13 cellular contexts compared by ENCODE assay signal in the genomic region with DNA sequence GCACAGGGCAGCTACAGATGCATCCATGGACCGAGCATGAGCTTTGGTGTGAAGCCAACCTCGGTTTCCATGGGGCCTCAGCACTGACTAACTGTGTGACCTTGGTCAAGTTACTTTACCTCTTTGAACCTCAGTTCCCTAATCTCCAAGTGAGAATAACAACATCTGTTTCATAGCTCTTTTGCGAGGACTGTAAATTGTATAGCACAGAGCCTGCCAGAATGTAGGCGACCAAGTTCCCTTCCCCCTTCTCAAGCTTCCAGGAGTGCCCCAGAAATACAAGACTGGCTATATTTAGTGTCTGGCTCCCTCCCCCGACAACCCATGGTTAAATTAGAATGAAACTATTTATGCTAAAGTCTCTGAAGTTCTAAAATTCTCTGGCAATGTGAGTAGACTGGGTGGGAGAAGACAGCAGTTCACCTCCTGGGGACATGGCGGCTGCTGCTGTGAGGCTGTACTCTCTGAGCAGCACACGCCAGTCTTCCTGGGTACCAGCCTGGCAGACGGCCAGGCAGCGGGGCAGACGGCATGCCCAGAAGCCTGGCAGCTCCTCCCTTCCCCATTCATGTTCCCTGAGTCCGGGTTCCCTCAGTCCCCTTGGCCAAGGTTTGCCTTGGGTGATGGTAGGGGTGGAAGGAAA. TPM values are rescaled to one million over a fixed set of nuclear protein-coding genes. Genes with fewer than 3 reads are reported as not detected.
A peak's percentile ranks its signal among the peaks of the same experiment; 100 is the strongest.
DNase-seq lines count a peak whose midpoint lies in the region; ATAC-seq, FAIRE-seq and TF ChIP-seq lines count a peak whose summit lies in the region.
"Had no signal": no experiment of that assay in that cellular context is flagged by ENCODE, and none has a peak within 500 bp of the region (broad histone marks: within the 10 kb centered on the region; RNA-seq: fewer than 3 reads in every experiment).

No MANE protein-coding gene starts in this region.

- ATAC-seq in body of pancreas (peak; percentile 49), GM19324 (IDR thresholded peaks at IDR 0.05; ENCODE audit: low FRiP score, unreplicated experiment) (no peak)
- ATAC-seq: activated T-cell treated with anti-CD3 and anti-CD28 coated beads, Interleukin-2, amount 50 U/mL, for 4 hours; stimulated activated memory B cell treated with anti-CD40 and anti-IgM and Interleukin-4, amounts not matched to agents 10 μg/mL and 1 μg/mL and 100 μg/mL, for 72 hours had no signal

- H3K27me3 ChIP-seq in A673 (replicated peaks; ENCODE audit: insufficient read depth, low read depth, low read length, poor library complexity), result no peaks in the 10 kb centered on the region
- H3K27me3 ChIP-seq in body of pancreas, result no peaks in the 10 kb centered on the region

- in situ Hi-C loops in KBM-7 (cut with MboI; ENCODE audit: low pct_unique_long_range_greater_than_20kb, low sequenced_read_pairs), result no loop called here

- no peak for FAIRE-seq in H54 (lab: Jason Lieb, UNC)
- FAIRE-seq: frontal cortex had no signal

- no peaks in the 10 kb centered on the region for H3K9me3 Mint-ChIP-seq in mesothelial cell of epicardium
- H3K9me3 Mint-ChIP-seq: activated T-cell treated with anti-CD3 and anti-CD28 coated beads, Interleukin-2, amount 50 U/mL, for 4 hours; stimulated activated memory B cell treated with anti-CD40 and anti-IgM and Interleukin-4, amounts not matched to agents 10 μg/mL and 1 μg/mL and 100 μg/mL, for 72 hours had no signal

- H3K36me3 Mint-ChIP-seq in mesothelial cell of epicardium, result no peaks in the 10 kb centered on the region
- H3K36me3 Mint-ChIP-seq: stimulated activated memory B cell treated with anti-CD40 and anti-IgM and Interleukin-4, amounts not matched to agents 10 μg/mL and 1 μg/mL and 100 μg/mL, for 72 hours had no signal

- DNase-seq in A673 (ENCODE audit: low spot score) (peak; percentile 23), KBM-7 (peak; percentile 23), body of pancreas (peak; percentile 55 to 83 (median 74)), mesothelial cell of epicardium (ENCODE audit: low spot score in 2 of 2, unreplicated experiment in 2 of 2) (no peak), H54 (ENCODE audit: insufficient read length, low spot score) (no peak), kidney tubule cell (ENCODE audit: low spot score) (no peak), NCI-H187 treated with DMSO at 0.1 percent for 48 hours (lab: John Stamatoyannopoulos, UW) (no peak)
- DNase-seq: activated T-cell treated with anti-CD3 and anti-CD28 coated beads, Interleukin-2, amount 50 U/mL, for 4 hours; stimulated activated CD4-positive, alpha-beta T cell treated with anti-CD3 and anti-CD28 coated beads, Interleukin-12 subunit alpha, Interleukin-12 subunit beta, amount 100 ng/mL, for 4 hours; T-helper 9 cell had no signal

- H3K27ac ChIP-seq in A673 (ENCODE audit: low read depth, low read length, poor library complexity, severe bottlenecking), result no peak overlapping the region
- H3K27ac ChIP-seq in body of pancreas, result peak overlapping the region; percentile 78 to 92 (median 88)

- TF ChIP-seq POLR2A in body of pancreas (IDR thresholded peaks at IDR 0.05) (peak in 1 of 3 donors; percentile 7), H54 (IDR thresholded peaks at IDR 0.05; ENCODE audit: low read depth, low read length) (no peak)

- H3K4me1 ChIP-seq in A673 (ENCODE audit: insufficient read depth, low read length, poor library complexity, severe bottlenecking) (no peaks in the 10 kb centered on the region), body of pancreas (peaks cover 55% of the 10 kb centered on the region)

- H3K9me3 ChIP-seq in A673 (ENCODE audit: low read depth, low read length, poor library complexity, severe bottlenecking) (no peaks in the 10 kb centered on the region), body of pancreas (no peaks in the 10 kb centered on the region)

- H3K4me3 Mint-ChIP-seq in mesothelial cell of epicardium, result no peak overlapping the region
- H3K4me3 Mint-ChIP-seq: activated T-cell treated with anti-CD3 and anti-CD28 coated beads, Interleukin-2, amount 50 U/mL, for 4 hours; stimulated activated memory B cell treated with anti-CD40 and anti-IgM and Interleukin-4, amounts not matched to agents 10 μg/mL and 1 μg/mL and 100 μg/mL, for 72 hours had no signal

- H3K27me3 Mint-ChIP-seq in mesothelial cell of epicardium (ENCODE audit: low read depth), result no peaks in the 10 kb centered on the region
- H3K27me3 Mint-ChIP-seq: stimulated activated memory B cell treated with anti-CD40 and anti-IgM and Interleukin-4, amounts not matched to agents 10 μg/mL and 1 μg/mL and 100 μg/mL, for 72 hours had no signal

- H3K4me3 ChIP-seq in A673 (ENCODE audit: low read depth, low read length, poor library complexity, severe bottlenecking) (no peak overlapping the region), body of pancreas (no peak overlapping the region)

- intact Hi-C loops in A673 (cut with micrococcal nuclease; ENCODE audit: unreplicated experiment), result no loop called here
- intact Hi-C loops in body of pancreas (cut with DNase I), result no loop called here

- no TSS peak for BruUV-seq in A673 (replicated peaks; lab: Mats Ljungman, UMichigan)

- peaks cover 38% of the 10 kb centered on the region for H3K4me1 Mint-ChIP-seq in mesothelial cell of epicardium

- POLR2A ChIA-PET in A673 (lab: Charles Lee; ENCODE audit: low non-redundant PET), result no interaction called here

- TF ChIP-seq CTCF in A673 (conservative IDR thresholded peaks at IDR 0.05; ENCODE audit: low read depth, low read length), result no peak
- TF ChIP-seq CTCF in body of pancreas (IDR thresholded peaks at IDR 0.05), result no peak
- TF ChIP-seq CTCF in mesothelial cell of epicardium (IDR thresholded peaks at IDR 0.05; ENCODE audit: unreplicated experiment), result no peak

- H3K27ac Mint-ChIP-seq in mesothelial cell of epicardium, result peak overlapping the region; percentile 26
- H3K27ac Mint-ChIP-seq: stimulated activated memory B cell treated with anti-CD40 and anti-IgM and Interleukin-4, amounts not matched to agents 10 μg/mL and 1 μg/mL and 100 μg/mL, for 72 hours had no signal

- 7 to 15% methylated on average over 9 to 11 of the region's 11 CpGs for WGBS in body of pancreas, 2 donors

- H3K36me3 ChIP-seq in A673 (ENCODE audit: insufficient read depth, low read length, poor library complexity, severe bottlenecking), result no peaks in the 10 kb centered on the region
- no peaks in the 10 kb centered on the region for H3K36me3 ChIP-seq in body of pancreas (replicated peaks in 1 of 2; ENCODE audit: insufficient read depth in 1 of 2, low read depth in 2 of 2)

- CTCF ChIA-PET in A673 (lab: Charles Lee), result no interaction called here

RNA-seq across cellular contexts. Expression of gene TMED10, which starts 22.0 kb away (rescaled TPM):
- total RNA-seq in A673 (2021) (275 and 278 TPM in 2 replicates), body of pancreas (100 to 1,000 TPM; 150 to 243 TPM), mesothelial cell of epicardium (237 to 242 TPM (median 241 TPM) in 3 replicates)

Comparison
In these comparisons a context has a peak if more than half of its experiments do, and no peak if none do; other contexts are left out.
1. DNase-seq: peak in A673 (single experiment), KBM-7 (single experiment) and body of pancreas (4 of 4); none in mesothelial cell of epicardium (0 of 2), H54 (single experiment), kidney tubule cell (single experiment) and NCI-H187 treated with DMSO at 0.1 percent for 48 hours (single experiment).